2 cellular contexts compared by ENCODE assay signal in the genomic region with DNA sequence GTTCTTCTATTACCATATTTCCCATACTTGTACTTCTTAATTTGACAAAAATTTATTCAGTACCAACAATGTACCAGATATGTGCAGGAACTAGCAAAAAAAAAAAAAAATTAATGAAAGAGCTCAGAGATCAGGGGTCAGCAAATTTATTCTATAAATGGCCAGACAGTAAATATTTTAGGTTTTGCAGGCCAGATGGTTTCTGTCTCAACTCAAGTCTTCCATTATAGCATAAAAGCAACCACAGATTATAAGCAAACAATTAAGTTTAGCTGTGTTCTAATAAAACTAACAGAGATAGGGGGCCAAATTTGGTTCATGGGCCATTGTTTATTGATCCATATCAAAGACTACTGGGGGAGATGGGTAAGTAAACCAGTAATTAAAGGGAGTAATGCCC.
TF ChIP-seq lines count a peak whose summit lies in the region.

No MANE protein-coding gene starts in this region.

TF ChIP-seq in liver, 16 proteins besides CTCF, POLR2A, EP300 and RAD21:
- TF ChIP-seq NR2F2 (IDR thresholded peaks at IDR 0.05), result peak; percentile 60
- no peak for TF ChIP-seq JUND (IDR thresholded peaks at IDR 0.05)
TF ChIP-seq in liver: peak in this region for 1.

TF ChIP-seq in HepG2, 621 proteins besides CTCF, POLR2A, EP300 and RAD21:
- TF ChIP-seq ADNP (CRISPR knock-in tag; IDR thresholded peaks at IDR 0.05) (no peak), U2AF2 (IDR thresholded peaks at IDR 0.05; ENCODE audit: low read depth, low read length) (no peak), JUN (CRISPR knock-in tag; IDR thresholded peaks at IDR 0.05) (no peak), ZNF18 (CRISPR knock-in tag; IDR thresholded peaks at IDR 0.05; ENCODE audit: insufficient replicate concordance) (no peak), KAT7 (CRISPR knock-in tag; IDR thresholded peaks at IDR 0.05; ENCODE audit: borderline replicate concordance) (no peak), SP1 (IDR thresholded peaks at IDR 0.05) (no peak), SP1 (CRISPR knock-in tag; IDR thresholded peaks at IDR 0.05) (no peak), ZFP41 (CRISPR knock-in tag; IDR thresholded peaks at IDR 0.05; ENCODE audit: borderline replicate concordance) (no peak), ZNF484 (CRISPR knock-in tag; IDR thresholded peaks at IDR 0.05; ENCODE audit: borderline replicate concordance, low read depth) (no peak), DPF2 (CRISPR knock-in tag; IDR thresholded peaks at IDR 0.05; ENCODE audit: borderline replicate concordance, low read depth) (no peak), KLF12 (CRISPR knock-in tag; IDR thresholded peaks at IDR 0.05; ENCODE audit: borderline replicate concordance) (no peak), ZNF598 (CRISPR knock-in tag; IDR thresholded peaks at IDR 0.05; ENCODE audit: borderline replicate concordance) (no peak), ATF7-NPFF (CRISPR knock-in tag; IDR thresholded peaks at IDR 0.05; ENCODE audit: low read depth) (no peak), TOPORS (CRISPR knock-in tag; IDR thresholded peaks at IDR 0.05) (no peak), ZNF883 (CRISPR knock-in tag; IDR thresholded peaks at IDR 0.05; ENCODE audit: not compliant biosample characterization) (no peak), SAFB2 (CRISPR knock-in tag; IDR thresholded peaks at IDR 0.05; ENCODE audit: borderline replicate concordance, low read depth) (no peak), ZNF563 (CRISPR knock-in tag; IDR thresholded peaks at IDR 0.05) (no peak)
- TF ChIP-seq, protein P1, sequence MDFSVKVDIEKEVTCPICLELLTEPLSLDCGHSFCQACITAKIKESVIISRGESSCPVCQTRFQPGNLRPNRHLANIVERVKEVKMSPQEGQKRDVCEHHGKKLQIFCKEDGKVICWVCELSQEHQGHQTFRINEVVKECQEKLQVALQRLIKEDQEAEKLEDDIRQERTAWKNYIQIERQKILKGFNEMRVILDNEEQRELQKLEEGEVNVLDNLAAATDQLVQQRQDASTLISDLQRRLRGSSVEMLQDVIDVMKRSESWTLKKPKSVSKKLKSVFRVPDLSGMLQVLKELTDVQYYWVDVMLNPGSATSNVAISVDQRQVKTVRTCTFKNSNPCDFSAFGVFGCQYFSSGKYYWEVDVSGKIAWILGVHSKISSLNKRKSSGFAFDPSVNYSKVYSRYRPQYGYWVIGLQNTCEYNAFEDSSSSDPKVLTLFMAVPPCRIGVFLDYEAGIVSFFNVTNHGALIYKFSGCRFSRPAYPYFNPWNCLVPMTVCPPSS (IDR thresholded peaks at IDR 0.05), result no peak
TF ChIP-seq in HepG2: peak in this region for 0.
